4 cellular contexts compared by ENCODE assay signal in the genomic region with DNA sequence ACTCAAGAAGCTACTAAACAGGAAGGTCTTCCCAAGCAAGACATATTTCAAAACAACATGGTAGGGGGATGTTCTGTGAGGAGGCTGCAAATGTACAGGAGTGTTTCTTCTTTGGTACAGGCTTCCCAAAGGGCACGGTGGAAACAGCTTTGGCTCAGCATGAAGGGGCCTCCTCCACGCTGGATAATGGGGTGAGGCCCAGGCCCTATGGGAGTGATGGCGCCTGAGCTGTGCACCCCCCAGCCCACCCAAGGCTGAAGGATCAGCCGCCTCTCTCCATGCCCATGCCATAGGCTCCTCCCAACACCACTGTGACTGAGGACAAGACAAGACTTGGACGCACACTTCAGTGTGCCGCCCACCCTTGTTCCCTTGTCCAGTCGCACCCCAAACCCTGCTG. TPM values are rescaled to one million over a fixed set of nuclear protein-coding genes. Genes with fewer than 3 reads are reported as not detected.
"Had no signal": no experiment of that assay in that cellular context is flagged by ENCODE, and none has a peak within 500 bp of the region (broad histone marks: within the 10 kb centered on the region; RNA-seq: fewer than 3 reads in every experiment).

No MANE protein-coding gene starts in this region.

- H3K4me3 ChIP-seq: GM12878 had no signal

- DNase-seq: GDM1, GF-D8 had no signal

RNA-seq across cellular contexts. Expression of a gene that starts 6.8 kb away (rescaled TPM):
- total RNA-seq: G401, GM12878 had no signal

RNA-seq across cellular contexts. Expression of a gene that starts 24.6 kb away (rescaled TPM):
- total RNA-seq: G401, GM12878 had no signal

RNA-seq across cellular contexts. Expression of a gene that starts 49.4 kb away (rescaled TPM):
- total RNA-seq: G401, GM12878 had no signal
